Comparison of ENCODE assay signal across 8 cellular contexts in the genomic region with DNA sequence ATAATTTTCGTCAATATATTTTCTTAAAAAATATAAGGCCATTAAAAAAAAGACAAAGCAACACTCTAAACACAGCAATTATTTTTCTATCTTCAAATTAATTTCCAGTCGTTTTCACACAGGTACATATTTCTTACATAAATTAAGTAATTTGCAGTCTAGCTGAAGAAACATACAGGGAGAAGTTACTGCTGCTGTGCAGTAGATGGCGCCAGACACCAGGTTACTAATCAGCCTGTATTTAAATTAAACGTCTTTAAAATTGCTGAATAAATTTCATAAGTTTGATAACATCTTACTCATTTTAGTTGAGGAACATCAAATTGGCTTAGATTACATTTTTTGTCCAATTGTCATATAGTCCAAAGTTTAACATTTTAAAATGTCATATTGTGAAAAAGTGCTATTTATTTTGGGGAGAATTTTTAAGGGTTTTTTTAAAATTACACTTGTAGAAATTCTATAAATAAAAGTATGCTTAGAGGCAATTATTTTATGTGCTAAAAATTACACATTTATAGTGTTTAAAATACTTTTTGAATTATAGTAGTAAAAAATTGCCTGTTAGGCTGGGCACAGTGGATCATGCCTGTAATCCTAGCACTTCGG.
DNase-seq lines count a peak whose midpoint lies in the region; ATAC-seq, FAIRE-seq and TF ChIP-seq lines count a peak whose summit lies in the region.

No MANE protein-coding gene starts in this region.

- 20% methylated on average over 5 of the region's 5 CpGs for WGBS in GM12878 (ENCODE audit: insufficient coverage, insufficient replicate concordance, low lambda C conversion rate, missing lambda C conversion rate)

- no peaks in the 10 kb centered on the region for H3K79me2 ChIP-seq in KMS-11 (ENCODE audit: insufficient read depth, low read depth)
- no peaks in the 10 kb centered on the region for H3K79me2 ChIP-seq in GM12878 (ENCODE audit: control insufficient read depth, insufficient read depth, low read length)

- H3K36me3 ChIP-seq in KMS-11 (ENCODE audit: insufficient read depth) (no peaks in the 10 kb centered on the region), GM12878 (ENCODE audit: control insufficient read depth in 2 of 2, insufficient read depth in 2 of 2, low read length in 1 of 2) (no peaks in the 10 kb centered on the region)

- POLR2A ChIA-PET in GM12878 (lab: Charles Lee), result interaction anchor here (0.6 to 1.3 kb wide), 4 partner anchors 25 to 117 kb away, joined by 3 to 8 read pairs (median 3); no protein-coding TSS in a partner anchor

- no TSS peak for BruUV-seq in GM12878 (replicated peaks; lab: Mats Ljungman, UMichigan)

- H3K9ac ChIP-seq in KMS-11 (no peak overlapping the region), GM12878 (ENCODE audit: control insufficient read depth, insufficient read depth, low read length) (no peak overlapping the region)

- no peak for TF ChIP-seq EP300 in GM12878 (IDR thresholded peaks at IDR 0.05; ENCODE audit: borderline replicate concordance in 1 of 2, control insufficient read depth in 1 of 2, low read depth in 2 of 2, low read length in 2 of 2)

- RAD21 ChIA-PET in GM12878 (lab: Charles Lee; ENCODE audit: unreplicated experiment), result interaction anchor here (0.7 to 3.7 kb wide), 32 partner anchors 8 to 1514 kb away, joined by 3 to 35 read pairs (median 6); partner anchors contain the start of gene PMAIP1

- CTCF ChIA-PET in GM12878 (lab: Yijun Ruan, JAX), result interaction anchor here (0.6 to 12.8 kb wide), 62 partner anchors 8 to 1514 kb away, joined by 3 to 235 read pairs (median 4); no protein-coding TSS in a partner anchor

- SMC1A ChIA-PET in GM12878 (lab: Charles Lee; ENCODE audit: uncharacterized antibody, unreplicated experiment), result interaction anchor here (0.8 to 10.7 kb wide), 47 partner anchors 8 to 561 kb away, joined by 3 to 118 read pairs (median 4); partner anchors contain the start of gene PMAIP1

- TF ChIP-seq CTCF in 22Rv1 (IDR thresholded peaks at IDR 0.05), result peak; percentile 94
- TF ChIP-seq CTCF in GM10266 (IDR thresholded peaks at IDR 0.05; ENCODE audit: control insufficient read depth, insufficient read depth, low read depth, missing control alignments), result peak; percentile 88
- peak; percentile 100 for TF ChIP-seq CTCF in KMS-11 (conservative IDR thresholded peaks at IDR 0.05; ENCODE audit: low read depth, low read length)
- TF ChIP-seq CTCF in GM12878 (IDR thresholded peaks at IDR 0.05 in 2 of 3, conservative IDR thresholded peaks at IDR 0.05 in 1 of 3; ENCODE audit: control insufficient read depth in 2 of 3, extremely low read depth in 1 of 3, insufficient read depth in 1 of 3, low read depth in 3 of 3, low read length in 3 of 3), result peak; percentile 83 to 90 (median 87)

- H3K27me3 ChIP-seq in KMS-11 (ENCODE audit: insufficient read depth, low read depth), result no peaks in the 10 kb centered on the region
- no peaks in the 10 kb centered on the region for H3K27me3 ChIP-seq in GM12878 (replicated peaks in 1 of 2; ENCODE audit: control insufficient read depth in 2 of 2, insufficient read depth in 2 of 2, low read length in 1 of 2)

- H4K20me1 ChIP-seq in KMS-11 (ENCODE audit: insufficient read depth), result no peaks in the 10 kb centered on the region
- H4K20me1 ChIP-seq in GM12878 (ENCODE audit: control insufficient read depth, insufficient read depth), result no peaks in the 10 kb centered on the region

- DNase-seq in GM10266 (ENCODE audit: extremely low spot score) (peak; percentile 40), SK-N-DZ (ENCODE audit: low spot score) (peak; percentile 32), GM12878 (ENCODE audit: low read depth, low spot score) (no peak), kidney glomerular epithelial cell (lab: John Stamatoyannopoulos, UW) (peak; percentile 1)
- DNase-seq in stimulated activated CD4-positive, alpha-beta T cell treated with anti-CD3 and anti-CD28 coated beads, Interleukin-4, amount 100 ng/mL, for 4 hours, result peak; percentile 36 to 41

- H3K4me1 ChIP-seq in KMS-11 (ENCODE audit: low read depth, poor library complexity, severe bottlenecking) (no peaks in the 10 kb centered on the region), GM12878 (ENCODE audit: control insufficient read depth, insufficient read depth, low read length) (no peaks in the 10 kb centered on the region)

- H3K27ac ChIP-seq in 22Rv1 (no peak overlapping the region), KMS-11 (no peak overlapping the region), GM12878 (ENCODE audit: control insufficient read depth, insufficient read depth) (no peak overlapping the region)

- H2AFZ ChIP-seq in KMS-11 (ENCODE audit: low read depth), result no peak overlapping the region
- H2AFZ ChIP-seq in GM12878 (ENCODE audit: control insufficient read depth, low read depth, low read length), result no peak overlapping the region

- H3K4me2 ChIP-seq in KMS-11 (no peak overlapping the region), GM12878 (ENCODE audit: control insufficient read depth, insufficient read depth) (no peak overlapping the region)

- no peak overlapping the region for H3K4me3 ChIP-seq in KMS-11 (IDR thresholded peaks at IDR 0.05; ENCODE audit: insufficient read depth, low read depth, low read length)
- H3K4me3 ChIP-seq in GM12878, result no peak overlapping the region

- intact Hi-C loops in GM12878 (cut with micrococcal nuclease; ENCODE audit: unreplicated experiment), result loop anchor here (2.0 kb wide), 4 partner anchors 85 to 561 kb away; no protein-coding TSS in a partner anchor

- TF ChIP-seq POLR2A in GM12878 (IDR thresholded peaks at IDR 0.05; ENCODE audit: low read depth, low read length), result no peak

- peak; percentile 81 for ATAC-seq in GM12878
- no peak for ATAC-seq in HG02973 (IDR thresholded peaks at IDR 0.05; ENCODE audit: unreplicated experiment)

- peak; percentile 75 for FAIRE-seq in GM12878 (lab: Jason Lieb, UNC)

- in situ Hi-C loops in GM12878 (cut with MboI), result no loop called here

- TF ChIP-seq RAD21 in GM12878 (IDR thresholded peaks at IDR 0.05; ENCODE audit: insufficient read depth, low read depth, low read length), result peak; percentile 96

- H3K9me3 ChIP-seq in GM12878 (replicated peaks; ENCODE audit: control insufficient read depth, insufficient read depth, low read length), result no peaks in the 10 kb centered on the region

TF ChIP-seq in GM12878, 131 proteins besides CTCF, POLR2A, EP300 and RAD21:
- 0 out of 2 replicates have a peak, but pooled peaks have one; percentile 19 for TF ChIP-seq YY1 (IDR thresholded peaks at IDR 0.05; ENCODE audit: low read depth, low read length)
- 0 out of 2 replicates have a peak, but pooled peaks have one; percentile 34 for TF ChIP-seq FOXM1 (IDR thresholded peaks at IDR 0.05; ENCODE audit: low read depth, low read length)
- no peak for TF ChIP-seq CHD1 (IDR thresholded peaks at IDR 0.05; ENCODE audit: low read depth, low read length)
- peak; percentile 91 for TF ChIP-seq SMC3 (IDR thresholded peaks at IDR 0.05; ENCODE audit: borderline replicate concordance, low read length)
